Comparison of ENCODE assay signal across 16 cellular contexts in genomic region chr11:70460111-70460510, GRCh38.
DNase-seq lines count a peak whose midpoint lies in the region; ATAC-seq, FAIRE-seq and TF ChIP-seq lines count a peak whose summit lies in the region.
"Had no signal": no experiment of that assay in that cellular context is flagged by ENCODE, and none has a peak within 500 bp of the region (broad histone marks: within the 10 kb centered on the region; RNA-seq: fewer than 3 reads in every experiment).

No MANE protein-coding gene starts in this region.

- H3K4me2 ChIP-seq in BLaER1 treated with 17β-estradiol and CSF1 and Interleukin-3, amounts not matched to agents 10 nM and 100 nM = peak overlapping the region in 6 of 11 experiments; percentile 11 to 56 (median 28); a peak in 7 of 22 replicates
- H3K4me2 ChIP-seq in IMR-90 (ENCODE audit: low read depth, low read length) = no peak overlapping the region
- H3K4me2 ChIP-seq in H1 (ENCODE audit: insufficient read depth in 1 of 2, low read depth in 2 of 2, low read length in 2 of 2) = no peak overlapping the region

- dilution Hi-C loops in IMR-90 (cut with HindIII; ENCODE audit: low sequenced_read_pairs, unreplicated experiment) = no loop called here

- peaks cover 0 to 13% (median 5%) of the 10 kb centered on the region in 11 experiments; a peak in 12 of 22 replicates for H3K9me3 ChIP-seq in BLaER1 treated with 17β-estradiol and CSF1 and Interleukin-3, amounts not matched to agents 10 nM and 100 nM (replicated peaks in 1 of 11)
- no peaks in the 10 kb centered on the region; the same call in 1 of the 2 replicates for H3K9me3 ChIP-seq in IMR-90 (ENCODE audit: control insufficient read depth, insufficient read depth, low read length)
- H3K9me3 ChIP-seq in H1 (ENCODE audit: insufficient read depth in 2 of 2, low read depth in 1 of 2, low read length in 1 of 2) = peaks cover 0 to 3% of the 10 kb centered on the region in 2 experiments; a peak in 1 of 4 replicates
- H3K9me3 ChIP-seq in Peyer's patch = no peaks in the 10 kb centered on the region

- H3K56ac ChIP-seq in IMR-90 (ENCODE audit: extremely low read depth, insufficient read depth, low read length) = no peak overlapping the region
- no peak overlapping the region for H3K56ac ChIP-seq in H1 (replicated peaks; ENCODE audit: insufficient read length, low read depth, low read length)

- intact Hi-C loops in IMR-90 (cut with micrococcal nuclease) = no loop called here
- intact Hi-C loops in posterior vena cava (cut with DNase I) = no loop called here

- no peak for TF ChIP-seq CTCF in IMR-90 (conservative IDR thresholded peaks at IDR 0.05; ENCODE audit: low read depth, low read length)
- peak in 2 of 3 experiments; percentile 2 to 19; a peak in 2 of 4 replicates for TF ChIP-seq CTCF in H1 (IDR thresholded peaks at IDR 0.05; ENCODE audit: control extremely low read depth in 1 of 3, insufficient read depth in 1 of 3, low read depth in 1 of 3, low read length in 3 of 3)
- TF ChIP-seq CTCF in Peyer's patch (IDR thresholded peaks at IDR 0.05) = no peak

- peaks cover 0 to 21% (median 7%) of the 10 kb centered on the region in 11 experiments; a peak in 8 of 22 replicates for H4K20me1 ChIP-seq in BLaER1 treated with 17β-estradiol and CSF1 and Interleukin-3, amounts not matched to agents 10 nM and 100 nM
- H4K20me1 ChIP-seq in IMR-90 (ENCODE audit: insufficient read depth, low read length) (no peaks in the 10 kb centered on the region), H1 (replicated peaks in 1 of 2; ENCODE audit: control insufficient read depth in 1 of 2, insufficient read depth in 2 of 2, low read length in 2 of 2) (no peaks in the 10 kb centered on the region)

- no peak overlapping the region for H3K9ac ChIP-seq in BLaER1 treated with 17β-estradiol and CSF1 and Interleukin-3, amounts not matched to agents 10 nM and 100 nM
- H3K9ac ChIP-seq in IMR-90 (ENCODE audit: low read depth, low read length) (no peak overlapping the region), H1 (replicated peaks in 1 of 4; ENCODE audit: extremely low read depth in 1 of 4, low read depth in 3 of 4, low read length in 3 of 4) (no peak overlapping the region)

- H2BK15ac ChIP-seq in IMR-90 (ENCODE audit: low read depth, low read length) (no peak overlapping the region), H1 (ENCODE audit: low read length) (no peak overlapping the region)

- no peak overlapping the region for H3K23ac ChIP-seq in IMR-90 (ENCODE audit: low read depth, low read length)
- no peak overlapping the region for H3K23ac ChIP-seq in H1 (ENCODE audit: insufficient read length)

- no peak for FAIRE-seq in H1 (lab: Jason Lieb, UNC)
- FAIRE-seq: GM12892, GM19239 had no signal

- no peak overlapping the region for H2BK120ac ChIP-seq in IMR-90 (ENCODE audit: low read depth, low read length)
- no peak overlapping the region for H2BK120ac ChIP-seq in H1 (replicated peaks; ENCODE audit: low read depth, low read length)

- no peak for TF ChIP-seq EP300 in H1 (IDR thresholded peaks at IDR 0.05; ENCODE audit: borderline replicate concordance in 1 of 2, low read depth in 2 of 2, low read length in 2 of 2)

- no peak overlapping the region for H2BK12ac ChIP-seq in H1 (ENCODE audit: low read depth, low read length)

- no peak overlapping the region for H3K4ac ChIP-seq in IMR-90 (ENCODE audit: low read depth, low read length)
- no peak overlapping the region for H3K4ac ChIP-seq in H1 (replicated peaks; ENCODE audit: insufficient read length, low read depth, low read length)

- no peak overlapping the region for H2AK9ac ChIP-seq in IMR-90 (replicated peaks; ENCODE audit: low read depth, low read length, poor library complexity)

- no peaks in the 10 kb centered on the region for H3K36me3 ChIP-seq in BLaER1 treated with 17β-estradiol and CSF1 and Interleukin-3, amounts not matched to agents 10 nM and 100 nM
- H3K36me3 ChIP-seq in IMR-90 (ENCODE audit: control insufficient read depth, insufficient read depth, low read length) (no peaks in the 10 kb centered on the region), H1 (ENCODE audit: control insufficient read depth in 2 of 4, insufficient read depth in 4 of 4, low read length in 3 of 4) (no peaks in the 10 kb centered on the region), Peyer's patch (no peaks in the 10 kb centered on the region)

- BruUV-seq in IMR-90 (replicated peaks; lab: Mats Ljungman, UMichigan) = no TSS peak

- peaks cover 0 to 35% (median 0%) of the 10 kb centered on the region in 11 experiments; a peak in 9 of 22 replicates for H3K27me3 ChIP-seq in BLaER1 treated with 17β-estradiol and CSF1 and Interleukin-3, amounts not matched to agents 10 nM and 100 nM
- H3K27me3 ChIP-seq in IMR-90 (ENCODE audit: control insufficient read depth, insufficient read depth, low read length) (peaks cover 31% of the 10 kb centered on the region), H1 (replicated peaks in 1 of 4; ENCODE audit: control insufficient read depth in 3 of 4, extremely low read depth in 1 of 4, insufficient read depth in 3 of 4, low read length in 3 of 4) (peaks cover 0 to 2% (median 0%) of the 10 kb centered on the region in 4 experiments; a peak in 1 of 7 replicates), Peyer's patch (no peaks in the 10 kb centered on the region)

- H3K27ac ChIP-seq in BLaER1 treated with 17β-estradiol and CSF1 and Interleukin-3, amounts not matched to agents 10 nM and 100 nM = no peak overlapping the region
- H3K27ac ChIP-seq in IMR-90 (ENCODE audit: insufficient read depth, low read length) (no peak overlapping the region), H1 (ENCODE audit: low read depth, low read length) (no peak overlapping the region), Peyer's patch (no peak overlapping the region)

- TF ChIP-seq RAD21 in IMR-90 (IDR thresholded peaks at IDR 0.05; ENCODE audit: low read length) (no peak), H1 (IDR thresholded peaks at IDR 0.05 in 1 of 2, conservative IDR thresholded peaks at IDR 0.05 in 1 of 2; ENCODE audit: low read depth in 2 of 2, low read length in 2 of 2) (no peak)

- peak overlapping the region; percentile 17 for H2AFZ ChIP-seq in IMR-90 (replicated peaks; ENCODE audit: low read length, poor library complexity)
- H2AFZ ChIP-seq in H1 (ENCODE audit: low read length) = no peak overlapping the region

- no peak overlapping the region for H4K8ac ChIP-seq in IMR-90 (ENCODE audit: low read depth in 2 of 2, low read length in 2 of 2)
- 0 out of 2 replicates have a peak overlapping the region, but pooled peaks have one; percentile 45 for H4K8ac ChIP-seq in H1 (ENCODE audit: extremely low read depth, insufficient read depth, low read length)

- WGBS in IMR-90 (ENCODE audit: extremely low coverage in 2 of 2, insufficient read length in 1 of 2), 2 experiments = no CpG with 5 or more reads among the region's 4 CpGs
- 95% methylated on average over 4 of the region's 4 CpGs; no CpG with 5 or more reads in 1 of the 2 experiments for WGBS in H1 (ENCODE audit: extremely low coverage in 1 of 2, insufficient coverage in 1 of 2, insufficient read length in 1 of 2, insufficient replicate concordance in 2 of 2, low coverage in 1 of 2, low lambda C conversion rate in 2 of 2, missing lambda C conversion rate in 1 of 2), 2 experiments

- H4K91ac ChIP-seq in IMR-90 (ENCODE audit: insufficient read depth, low read depth, low read length) (no peak overlapping the region), H1 (replicated peaks; ENCODE audit: insufficient read length, low read length) (no peak overlapping the region)

- H4K5ac ChIP-seq in IMR-90 (ENCODE audit: low read depth, low read length) = no peak overlapping the region
- no peak overlapping the region for H4K5ac ChIP-seq in H1 (ENCODE audit: insufficient read length, low read depth, low read length)

- H2AK5ac ChIP-seq in IMR-90 (ENCODE audit: low read depth, low read length) (no peak overlapping the region), H1 (ENCODE audit: low read depth, low read length) (no peak overlapping the region)

- no peak overlapping the region for H2BK20ac ChIP-seq in IMR-90 (ENCODE audit: low read depth, low read length)
- no peak overlapping the region for H2BK20ac ChIP-seq in H1 (ENCODE audit: low read length)

- no peaks in the 10 kb centered on the region for H3K79me1 ChIP-seq in IMR-90 (ENCODE audit: low read depth in 1 of 2, low read length in 2 of 2)
- H3K79me1 ChIP-seq in H1 (ENCODE audit: low read depth, low read length) = no peaks in the 10 kb centered on the region

- no peaks in the 10 kb centered on the region for H3K79me2 ChIP-seq in H1 (ENCODE audit: control insufficient read depth in 1 of 2, insufficient read depth in 2 of 2, low read length in 2 of 2)

- H3K23me2 ChIP-seq in H1 (ENCODE audit: low read depth, low read length) = no peaks in the 10 kb centered on the region; the same call in 1 of the 2 replicates

- no peak for TF ChIP-seq POLR2A in IMR-90 (IDR thresholded peaks at IDR 0.05; ENCODE audit: low read depth, low read length)
- TF ChIP-seq POLR2A in H1 (IDR thresholded peaks at IDR 0.05; ENCODE audit: control extremely low read depth in 1 of 2, low read depth in 2 of 2, low read length in 2 of 2) = no peak
- no peak for TF ChIP-seq POLR2A in Peyer's patch (IDR thresholded peaks at IDR 0.05)

- H2BK5ac ChIP-seq in IMR-90 (ENCODE audit: low read depth, low read length, poor library complexity, severe bottlenecking) (no peak overlapping the region), H1 (ENCODE audit: low read depth, low read length) (no peak overlapping the region)

- DNase-seq in IMR-90 = no peak
- DNase-seq in H1 (ENCODE audit: low read depth in 1 of 2, low spot score in 2 of 2) = no peak
- peak; percentile 34 for DNase-seq in posterior vena cava (ENCODE audit: low spot score)
- no peak for DNase-seq in NCI-H1048 (lab: John Stamatoyannopoulos, UW)
- no peak for DNase-seq in Peyer's patch
- DNase-seq in DMS153 (lab: John Stamatoyannopoulos, UW) = no peak
- DNase-seq: CD4-positive, CD25-positive, alpha-beta regulatory T cell; DMS 273 treated with DMSO at 0.1 percent for 48 hours; DND-41; GDM1; H7; Karpas-422 had no signal

- in situ Hi-C loops in IMR-90 (cut with MboI; ENCODE audit: low sequenced_read_pairs) = no loop called here

- no peak overlapping the region for H3K4me3 ChIP-seq in BLaER1 treated with 17β-estradiol and CSF1 and Interleukin-3, amounts not matched to agents 10 nM and 100 nM
- H3K4me3 ChIP-seq in IMR-90 (ENCODE audit: insufficient read depth, low read depth, low read length) (no peak overlapping the region), H1 (ENCODE audit: extremely low read depth in 1 of 4, insufficient read depth in 2 of 4, low read depth in 3 of 4, low read length in 4 of 4) (no peak overlapping the region), Peyer's patch (no peak overlapping the region)

- ATAC-seq in IMR-90 (ENCODE audit: low read depth) (no peak), HG03108 (IDR thresholded peaks at IDR 0.05; ENCODE audit: unreplicated experiment) (no peak)

- H3K9me1 ChIP-seq in IMR-90 (ENCODE audit: insufficient read depth, low read length) = no peaks in the 10 kb centered on the region

- H3K4me1 ChIP-seq in BLaER1 treated with 17β-estradiol and CSF1 and Interleukin-3, amounts not matched to agents 10 nM and 100 nM = peaks cover 13 to 48% (median 33%) of the 10 kb centered on the region in 10 experiments
- H3K4me1 ChIP-seq in IMR-90 (ENCODE audit: control insufficient read depth, insufficient read depth, low read length) (no peaks in the 10 kb centered on the region), H1 (replicated peaks in 1 of 4; ENCODE audit: control insufficient read depth in 3 of 4, insufficient read depth in 4 of 4, low read length in 3 of 4) (peaks cover 0 to 4% (median 2%) of the 10 kb centered on the region in 4 experiments; a peak in 4 of 7 replicates), Peyer's patch (no peaks in the 10 kb centered on the region)

- CTCF ChIA-PET in IMR-90 (lab: Yijun Ruan, JAX) = interaction anchor here (1.1 kb wide), 1 partner anchor 22 kb away, joined by 3 read pairs; no protein-coding TSS in a partner anchor
- CTCF ChIA-PET in H1 (lab: Charles Lee; ENCODE audit: partially characterized antibody) = interaction anchor here (0.5 to 4.7 kb wide), 6 partner anchors 10 to 299 kb away, joined by 3 to 29 read pairs (median 6); no protein-coding TSS in a partner anchor

- H3K14ac ChIP-seq in IMR-90 (replicated peaks; ENCODE audit: low read depth, low read length) = no peak overlapping the region
- H3K14ac ChIP-seq in H1 (ENCODE audit: insufficient read length) = no peak overlapping the region

- H3K18ac ChIP-seq in IMR-90 (ENCODE audit: low read depth, low read length) (no peak overlapping the region), H1 (ENCODE audit: extremely low read depth, low read length) (no peak overlapping the region)

- POLR2A ChIA-PET in IMR-90 (lab: Charles Lee; ENCODE audit: unreplicated experiment) (no interaction called here), H1 (lab: Charles Lee; ENCODE audit: partially characterized antibody) (interaction anchor here (0.6 kb wide), 1 partner anchor 24 kb away, joined by 3 read pairs; no protein-coding TSS in a partner anchor)

Comparison
In these comparisons a context has a peak if more than half of its experiments do, and no peak if none do; other contexts are left out.
1. H3K4me2 ChIP-seq: peak in BLaER1 treated with 17β-estradiol and CSF1 and Interleukin-3, amounts not matched to agents 10 nM and 100 nM (6 of 11); none in IMR-90 (single experiment) and H1 (0 of 2).
2. CTCF ChIP-seq: peak in H1 (2 of 3); none in IMR-90 (single experiment) and Peyer's patch (0 of 6).